Comparison of ENCODE assay signal across 18 cellular contexts in genomic region chr1:168585191-168585590, GRCh38. TPM values are rescaled to one million over a fixed set of nuclear protein-coding genes. Genes with fewer than 3 reads are reported as not detected.
A peak's percentile ranks its signal among the peaks of the same experiment; 100 is the strongest.
DNase-seq lines count a peak whose midpoint lies in the region; ATAC-seq, FAIRE-seq and TF ChIP-seq lines count a peak whose summit lies in the region.
"Had no signal": no experiment of that assay in that cellular context is flagged by ENCODE, and none has a peak within 500 bp of the region (broad histone marks: within the 10 kb centered on the region; RNA-seq: fewer than 3 reads in every experiment).

No MANE protein-coding gene starts in this region.

- no peak overlapping the region for H3K4me3 ChIP-seq in GM12878
- no peak overlapping the region for H3K4me3 ChIP-seq in Caco-2 (ENCODE audit: low read depth, low read length)
- H3K4me3 ChIP-seq: lung had no signal

- no peaks in the 10 kb centered on the region for H3K79me2 ChIP-seq in GM12878 (ENCODE audit: control insufficient read depth, insufficient read depth, low read length)

- in situ Hi-C loops in ACHN (cut with HindIII; ENCODE audit: low pct_ligation_motif_present, low pct_unique_long_range_greater_than_20kb, low sequenced_read_pairs) (no loop called here), GM12878 (cut with MboI) (no loop called here)

- RAD21 ChIA-PET in GM12878 (lab: Charles Lee; ENCODE audit: unreplicated experiment) = interaction anchor here (0.8 to 3.4 kb wide), 7 partner anchors 15 to 146 kb away, joined by 3 to 13 read pairs (median 10); no protein-coding TSS in a partner anchor

- H3K36me3 ChIP-seq in GM12878 (ENCODE audit: control insufficient read depth in 2 of 2, insufficient read depth in 2 of 2, low read length in 1 of 2) (no peaks in the 10 kb centered on the region), Caco-2 (ENCODE audit: control insufficient read depth, insufficient read depth, low read length) (no peaks in the 10 kb centered on the region)
- H3K36me3 ChIP-seq: BE2C had no signal

- no peaks in the 10 kb centered on the region for H3K9me3 ChIP-seq in GM12878 (replicated peaks; ENCODE audit: control insufficient read depth, insufficient read depth, low read length)
- H3K9me3 ChIP-seq in Caco-2 = no peaks in the 10 kb centered on the region
- H3K9me3 ChIP-seq: BE2C had no signal

- H4K20me1 ChIP-seq in GM12878 (ENCODE audit: control insufficient read depth, insufficient read depth) = no peaks in the 10 kb centered on the region

- no peak for TF ChIP-seq POLR2A in GM12878 (IDR thresholded peaks at IDR 0.05; ENCODE audit: low read depth, low read length)

- DNase-seq in ACHN = peak; percentile 8
- DNase-seq in HFFc6 = peak; percentile 32
- no peak for DNase-seq in GM12878 (ENCODE audit: low read depth, low spot score)
- DNase-seq in kidney tubule cell (ENCODE audit: low spot score) = peak; percentile 78
- no peak for DNase-seq in Caco-2
- DNase-seq in activated T-helper 1 cell treated with anti-CD3 and anti-CD28 coated beads, Interleukin-12 subunit alpha, Interleukin-12 subunit beta, Interleukin-2, Interleukin-4 antibody, amounts not matched to agents 30 ng/mL and 10 ng/mL and 1 ng/mL, durations not matched to agents 14 hours and 24 hours and 36 hours (ENCODE audit: low spot score) = no peak
- DNase-seq in ureter (ENCODE audit: low spot score) = no peak
- DNase-seq: activated B cell treated with CpG ODN at 0.5 μM for 24 hours, BE2C, NCI-H1417 treated with DMSO at 0.1 percent for 48 hours, NCI-H524 treated with DMSO at 0.1 percent for 48 hours, SIG-M5 had no signal

- H3K4me1 Mint-ChIP-seq in HFFc6 (ENCODE audit: low read depth) (peaks cover 27% of the 10 kb centered on the region), Caco-2 (ENCODE audit: low read depth, unreplicated experiment) (no peaks in the 10 kb centered on the region)
- no peaks in the 10 kb centered on the region for H3K4me1 Mint-ChIP-seq in activated T-helper 1 cell treated with anti-CD3 and anti-CD28 coated beads, Interleukin-12 subunit alpha, Interleukin-12 subunit beta, Interleukin-2, Interleukin-4 antibody, amounts not matched to agents 30 ng/mL and 10 ng/mL and 1 ng/mL, durations not matched to agents 14 hours and 24 hours and 36 hours (ENCODE audit: low read depth)
- H3K4me1 Mint-ChIP-seq: activated B cell treated with CpG ODN at 0.5 μM for 24 hours had no signal

- H3K4me3 Mint-ChIP-seq in HFFc6 = no peak overlapping the region
- no peak overlapping the region for H3K4me3 Mint-ChIP-seq in Caco-2 (ENCODE audit: unreplicated experiment)
- H3K4me3 Mint-ChIP-seq in activated T-helper 1 cell treated with anti-CD3 and anti-CD28 coated beads, Interleukin-12 subunit alpha, Interleukin-12 subunit beta, Interleukin-2, Interleukin-4 antibody, amounts not matched to agents 30 ng/mL and 10 ng/mL and 1 ng/mL, durations not matched to agents 14 hours and 24 hours and 36 hours = no peak overlapping the region
- H3K4me3 Mint-ChIP-seq: activated B cell treated with CpG ODN at 0.5 μM for 24 hours had no signal

- TF ChIP-seq EP300 in GM12878 (IDR thresholded peaks at IDR 0.05; ENCODE audit: borderline replicate concordance in 1 of 2, control insufficient read depth in 1 of 2, low read depth in 2 of 2, low read length in 2 of 2) = no peak

- ATAC-seq in GM12878 = no peak
- no peak for ATAC-seq in HG02970 (IDR thresholded peaks at IDR 0.05; ENCODE audit: low FRiP score, unreplicated experiment)

- no peak overlapping the region for H3K9ac ChIP-seq in GM12878 (ENCODE audit: control insufficient read depth, insufficient read depth, low read length)

- TF ChIP-seq RAD21 in GM12878 (IDR thresholded peaks at IDR 0.05; ENCODE audit: insufficient read depth, low read depth, low read length) = no peak

- CTCF ChIA-PET in GM12878 (lab: Yijun Ruan, JAX) (interaction anchor here (1.5 to 6.9 kb wide), 3 partner anchors 17 to 763 kb away, joined by 14 to 32 read pairs (median 26); no protein-coding TSS in a partner anchor), Caco-2 (lab: Charles Lee) (no interaction called here)

- no peak overlapping the region for H3K27ac ChIP-seq in GM12878 (ENCODE audit: control insufficient read depth, insufficient read depth)

- H3K4me2 ChIP-seq in GM12878 (ENCODE audit: control insufficient read depth, insufficient read depth) = no peak overlapping the region

- peaks cover 6% of the 10 kb centered on the region for H3K27me3 Mint-ChIP-seq in HFFc6 (ENCODE audit: insufficient read depth)
- no peaks in the 10 kb centered on the region for H3K27me3 Mint-ChIP-seq in Caco-2 (ENCODE audit: insufficient read depth, unreplicated experiment)
- peaks cover 3% of the 10 kb centered on the region for H3K27me3 Mint-ChIP-seq in activated T-helper 1 cell treated with anti-CD3 and anti-CD28 coated beads, Interleukin-12 subunit alpha, Interleukin-12 subunit beta, Interleukin-2, Interleukin-4 antibody, amounts not matched to agents 30 ng/mL and 10 ng/mL and 1 ng/mL, durations not matched to agents 14 hours and 24 hours and 36 hours (ENCODE audit: insufficient read depth)
- H3K27me3 Mint-ChIP-seq: activated B cell treated with CpG ODN at 0.5 μM for 24 hours had no signal

- 0% methylated on average over 3 of the region's 3 CpGs for WGBS in GM12878 (ENCODE audit: insufficient coverage, insufficient replicate concordance, low lambda C conversion rate, missing lambda C conversion rate)

- H3K4me1 ChIP-seq in GM12878 (ENCODE audit: control insufficient read depth, insufficient read depth, low read length) (no peaks in the 10 kb centered on the region), Caco-2 (no peaks in the 10 kb centered on the region)
- H3K4me1 ChIP-seq: BE2C had no signal

- SMC1A ChIA-PET in GM12878 (lab: Charles Lee; ENCODE audit: uncharacterized antibody, unreplicated experiment) = interaction anchor here (0.7 to 5.3 kb wide), 12 partner anchors 15 to 457 kb away, joined by 3 to 35 read pairs (median 6); no protein-coding TSS in a partner anchor

- H3K27me3 ChIP-seq in GM12878 (replicated peaks in 1 of 2; ENCODE audit: control insufficient read depth in 2 of 2, insufficient read depth in 2 of 2, low read length in 1 of 2) = peaks cover 0 to 2% of the 10 kb centered on the region in 2 experiments; a peak in 1 of 4 replicates
- H3K27me3 ChIP-seq in Caco-2 (replicated peaks; ENCODE audit: control insufficient read depth, insufficient read depth, low read length) = no peaks in the 10 kb centered on the region
- H3K27me3 ChIP-seq: BE2C had no signal

- no peak for FAIRE-seq in GM12878 (lab: Jason Lieb, UNC)
- FAIRE-seq: H1 had no signal

- H3K27ac Mint-ChIP-seq in HFFc6 = no peak overlapping the region
- H3K27ac Mint-ChIP-seq in Caco-2 (ENCODE audit: unreplicated experiment) = no peak overlapping the region
- no peak overlapping the region for H3K27ac Mint-ChIP-seq in activated T-helper 1 cell treated with anti-CD3 and anti-CD28 coated beads, Interleukin-12 subunit alpha, Interleukin-12 subunit beta, Interleukin-2, Interleukin-4 antibody, amounts not matched to agents 30 ng/mL and 10 ng/mL and 1 ng/mL, durations not matched to agents 14 hours and 24 hours and 36 hours
- H3K27ac Mint-ChIP-seq: activated B cell treated with CpG ODN at 0.5 μM for 24 hours had no signal

- intact Hi-C loops in GM12878 (cut with micrococcal nuclease; ENCODE audit: unreplicated experiment) = no loop called here
- intact Hi-C loops in Caco-2 (cut with micrococcal nuclease; ENCODE audit: unreplicated experiment) = no loop called here
- intact Hi-C loops in activated T-helper 1 cell treated with anti-CD3 and anti-CD28 coated beads, Interleukin-12 subunit alpha, Interleukin-12 subunit beta, Interleukin-2, Interleukin-4 antibody, amounts not matched to agents 30 ng/mL and 10 ng/mL and 1 ng/mL, durations not matched to agents 14 hours and 24 hours and 36 hours (cut with micrococcal nuclease) = no loop called here

- BruUV-seq in GM12878 (replicated peaks; lab: Mats Ljungman, UMichigan) = no TSS peak
- no TSS peak for BruUV-seq in Caco-2 (replicated peaks; lab: Mats Ljungman, UMichigan)

- POLR2A ChIA-PET in GM12878 (lab: Charles Lee) (interaction anchor here (0.7 to 1.3 kb wide), 4 partner anchors 20 to 58 kb away, joined by 3 to 4 read pairs (median 3); no protein-coding TSS in a partner anchor), Caco-2 (lab: Charles Lee) (no interaction called here)

- H2AFZ ChIP-seq in GM12878 (ENCODE audit: control insufficient read depth, low read depth, low read length) = no peak overlapping the region

- H3K36me3 Mint-ChIP-seq in HFFc6 (ENCODE audit: low read depth) (no peaks in the 10 kb centered on the region), Caco-2 (ENCODE audit: insufficient read depth, unreplicated experiment) (no peaks in the 10 kb centered on the region)
- peaks cover 2% of the 10 kb centered on the region for H3K36me3 Mint-ChIP-seq in activated T-helper 1 cell treated with anti-CD3 and anti-CD28 coated beads, Interleukin-12 subunit alpha, Interleukin-12 subunit beta, Interleukin-2, Interleukin-4 antibody, amounts not matched to agents 30 ng/mL and 10 ng/mL and 1 ng/mL, durations not matched to agents 14 hours and 24 hours and 36 hours (ENCODE audit: low read depth)

- TF ChIP-seq CTCF in HFFc6 (IDR thresholded peaks at IDR 0.05) (no peak), GM12878 (IDR thresholded peaks at IDR 0.05 in 2 of 3, conservative IDR thresholded peaks at IDR 0.05 in 1 of 3; ENCODE audit: control insufficient read depth in 2 of 3, extremely low read depth in 1 of 3, insufficient read depth in 1 of 3, low read depth in 3 of 3, low read length in 3 of 3) (no peak), Caco-2 (IDR thresholded peaks at IDR 0.05; ENCODE audit: insufficient read depth in 1 of 2, low read depth in 1 of 2, low read length in 1 of 2, severe bottlenecking in 1 of 2, unreplicated experiment in 1 of 2) (no peak)

- no peaks in the 10 kb centered on the region for H3K9me3 Mint-ChIP-seq in HFFc6
- H3K9me3 Mint-ChIP-seq in Caco-2 (ENCODE audit: unreplicated experiment) = no peaks in the 10 kb centered on the region
- peaks cover 5% of the 10 kb centered on the region for H3K9me3 Mint-ChIP-seq in activated T-helper 1 cell treated with anti-CD3 and anti-CD28 coated beads, Interleukin-12 subunit alpha, Interleukin-12 subunit beta, Interleukin-2, Interleukin-4 antibody, amounts not matched to agents 30 ng/mL and 10 ng/mL and 1 ng/mL, durations not matched to agents 14 hours and 24 hours and 36 hours
- H3K9me3 Mint-ChIP-seq: activated B cell treated with CpG ODN at 0.5 μM for 24 hours had no signal

RNA-seq across cellular contexts. Expression of gene XCL1, which starts 8.8 kb away (rescaled TPM):
- not detected for total RNA-seq in HFFc6 (2021; fragmentation: NEBNext Ultra II Directional; extraction: Animal tissue kit (Norgen Biotek cat#: 25700))
- 7.6 and 11.2 TPM in 2 replicates for total RNA-seq in GM12878 (2013; cell fraction: nucleolus; rRNA removed)
- total RNA-seq in GM12878 (2014; rRNA removed) (9.5 and 10.1 TPM in 2 replicates), GM12878 (2014; rRNA removed; fragmentation: Illumina TruSeq; extraction: Trizol) (11.8 and 12.4 TPM in 2 replicates), GM12878 (2021) (8.8 and 10.4 TPM in 2 replicates), Caco-2 (2022) (3.4 and 3.9 TPM in 2 replicates), ureter (not detected)
- 1.3 TPM for polyA plus RNA-seq in GM12878 (2011; ENCODE audit: low read depth)
- polyA plus RNA-seq in GM12878 (2011; rRNA removed) (1,155 and 1,222 TPM in 2 replicates), GM12878 (2014; fragmentation: Illumina TruSeq; extraction: Trizol) (11.1 and 13.0 TPM in 2 replicates), GM12878 (2014; fragmentation: Nextera tagmentation; extraction: Ambion mirVana) (10 to 100 TPM; 13.7 to 17.5 TPM), GM12878 (2014; rRNA removed) (12.1 and 12.9 TPM in 2 replicates), GM12878 (2016; fragmentation: Nextera tagmentation; extraction: Ambion mirVana) (1 to 10 TPM in 1 of 2 experiments, under 1 TPM in 1; 0.68 to 1.4 TPM)
- polyA plus RNA-seq in GM12878 (2011; cell fraction: cytosol; rRNA removed) = 732 and 1,038 TPM in 2 replicates
- 231 and 418 TPM in 2 replicates for polyA plus RNA-seq in GM12878 (2011; cell fraction: nucleus; rRNA removed)
- 0.23 and 1.2 TPM in 2 replicates for polyA plus RNA-seq in GM12878 (2012)
- polyA minus RNA-seq in GM12878 (2011; rRNA and poly(A)+ RNA removed) = 403 and 417 TPM in 2 replicates
- 188 and 226 TPM in 2 replicates for polyA minus RNA-seq in GM12878 (2011; cell fraction: cytosol; rRNA and poly(A)+ RNA removed)
- polyA minus RNA-seq in GM12878 (2011; cell fraction: nucleus; rRNA and poly(A)+ RNA removed) = 86.6 and 106 TPM in 2 replicates
- 16.4 and 16.9 TPM in 2 replicates for total RNA-seq in activated T-helper 1 cell treated with anti-CD3 and anti-CD28 coated beads, Interleukin-12 subunit alpha, Interleukin-12 subunit beta, Interleukin-2, Interleukin-4 antibody, amounts not matched to agents 30 ng/mL and 10 ng/mL and 1 ng/mL, durations not matched to agents 14 hours and 24 hours and 36 hours
- total RNA-seq: activated B cell treated with CpG ODN at 0.5 μM for 24 hours, G401, urinary bladder had no signal

RNA-seq across cellular contexts. Expression of gene XCL2, which starts 41.4 kb away (rescaled TPM):
- not detected for total RNA-seq in HFFc6 (2021; fragmentation: NEBNext Ultra II Directional; extraction: Animal tissue kit (Norgen Biotek cat#: 25700))
- 3.9 and 4.0 TPM in 2 replicates for total RNA-seq in GM12878 (2013; cell fraction: nucleolus; rRNA removed)
- total RNA-seq in GM12878 (2014; rRNA removed) (5.3 and 6.7 TPM in 2 replicates), GM12878 (2014; rRNA removed; fragmentation: Illumina TruSeq; extraction: Trizol) (4.5 and 5.3 TPM in 2 replicates), GM12878 (2021) (2.1 and 2.4 TPM in 2 replicates), Caco-2 (2022) (not detected in 2 replicates), ureter (not detected)
- 1.6 TPM for polyA plus RNA-seq in GM12878 (2011; ENCODE audit: low read depth)
- polyA plus RNA-seq in GM12878 (2011; rRNA removed) (204 and 299 TPM in 2 replicates), GM12878 (2014; fragmentation: Illumina TruSeq; extraction: Trizol) (5.2 and 6.3 TPM in 2 replicates), GM12878 (2014; fragmentation: Nextera tagmentation; extraction: Ambion mirVana) (1 to 10 TPM; 3.5 to 5.0 TPM), GM12878 (2014; rRNA removed) (4.5 and 4.9 TPM in 2 replicates), GM12878 (2016; fragmentation: Nextera tagmentation; extraction: Ambion mirVana) (1 to 10 TPM in 1 of 2 experiments, under 1 TPM in 1; 0.50 to 1.2 TPM)
- 523 and 1,399 TPM in 2 replicates for polyA plus RNA-seq in GM12878 (2011; cell fraction: cytosol; rRNA removed)
- polyA plus RNA-seq in GM12878 (2011; cell fraction: nucleus; rRNA removed) = 82.3 and 200 TPM in 2 replicates
- 0.35 and 0.56 TPM in 2 replicates for polyA plus RNA-seq in GM12878 (2012)
- polyA minus RNA-seq in GM12878 (2011; rRNA and poly(A)+ RNA removed) = 102 and 163 TPM in 2 replicates
- 21.6 and 27.4 TPM in 2 replicates for polyA minus RNA-seq in GM12878 (2011; cell fraction: cytosol; rRNA and poly(A)+ RNA removed)
- polyA minus RNA-seq in GM12878 (2011; cell fraction: nucleus; rRNA and poly(A)+ RNA removed) = 16.4 and 20.8 TPM in 2 replicates
- total RNA-seq in activated T-helper 1 cell treated with anti-CD3 and anti-CD28 coated beads, Interleukin-12 subunit alpha, Interleukin-12 subunit beta, Interleukin-2, Interleukin-4 antibody, amounts not matched to agents 30 ng/mL and 10 ng/mL and 1 ng/mL, durations not matched to agents 14 hours and 24 hours and 36 hours = 51.7 and 53.2 TPM in 2 replicates
- total RNA-seq: activated B cell treated with CpG ODN at 0.5 μM for 24 hours, G401, H1, urinary bladder had no signal
- polyA plus RNA-seq: adipose tissue, H1 had no signal

Comparison
In these comparisons a context has a peak if more than half of its experiments do, and no peak if none do; other contexts are left out.
1. DNase-seq: peak in ACHN (single experiment), HFFc6 (single experiment) and kidney tubule cell (single experiment); none in GM12878 (single experiment), Caco-2 (0 of 2), activated T-helper 1 cell treated with anti-CD3 and anti-CD28 coated beads, Interleukin-12 subunit alpha, Interleukin-12 subunit beta, Interleukin-2, Interleukin-4 antibody, amounts not matched to agents 30 ng/mL and 10 ng/mL and 1 ng/mL, durations not matched to agents 14 hours and 24 hours and 36 hours (single experiment) and ureter (single experiment).